In genomic region chr10:126387041-126387908, GRCh38 we compare ENCODE assay signal across 9 cellular contexts. TPM values are rescaled to one million over a fixed set of nuclear protein-coding genes. Genes with fewer than 3 reads are reported as not detected.
A peak's percentile ranks its signal among the peaks of the same experiment; 100 is the strongest.
DNase-seq lines count a peak whose midpoint lies in the region; ATAC-seq, FAIRE-seq and TF ChIP-seq lines count a peak whose summit lies in the region.
"Had no signal": no experiment of that assay in that cellular context is flagged by ENCODE, and none has a peak within 500 bp of the region (broad histone marks: within the 10 kb centered on the region; RNA-seq: fewer than 3 reads in every experiment).

No MANE protein-coding gene starts in this region.

- no peak for ATAC-seq in Right ventricle myocardium inferior
- peak in 2 of 4 experiments; percentile 31 to 32 for ATAC-seq in T-cell (replicated peaks in 1 of 4)
- ATAC-seq in GM21390 (IDR thresholded peaks at IDR 0.05; ENCODE audit: unreplicated experiment) = no peak
- no peak for ATAC-seq in HG02678 (IDR thresholded peaks at IDR 0.05; ENCODE audit: unreplicated experiment)

- intact Hi-C loops in Right ventricle myocardium inferior (cut with DNase I) (loop anchor here (2.0 kb wide), 1 partner anchor 406 kb away; no protein-coding TSS in a partner anchor), cardiac septum (cut with DNase I) (loop anchor here (1.0 to 5.0 kb wide), 2 partner anchors 115 to 404 kb away; no protein-coding TSS in a partner anchor)

- H3K4me3 Mint-ChIP-seq in T-cell = peak overlapping the region; percentile 59 to 72 (median 68)

- H3K36me3 Mint-ChIP-seq in T-cell = no peaks in the 10 kb centered on the region

- H3K27me3 ChIP-seq in keratinocyte (ENCODE audit: control insufficient read depth, extremely low read depth, insufficient read depth, low read length) = peaks cover 24% of the 10 kb centered on the region

- no peak overlapping the region for H3K9ac ChIP-seq in keratinocyte (ENCODE audit: control insufficient read depth, extremely low read depth, insufficient read depth, low read length)

- H3K9me1 ChIP-seq in keratinocyte (ENCODE audit: control insufficient read depth, extremely low read depth, insufficient read depth, low read length) = no peaks in the 10 kb centered on the region

- H3K36me3 ChIP-seq in keratinocyte (ENCODE audit: control insufficient read depth in 2 of 2, extremely low read depth in 1 of 2, insufficient read depth in 2 of 2, low read length in 2 of 2) = no peaks in the 10 kb centered on the region

- no peaks in the 10 kb centered on the region for H3K9me3 ChIP-seq in keratinocyte (ENCODE audit: control insufficient read depth, low read depth, low read length)

- H3K79me2 ChIP-seq in keratinocyte (ENCODE audit: control insufficient read depth, insufficient read depth, low read length) = no peaks in the 10 kb centered on the region

- peaks cover 0 to 11% (median 6%) of the 10 kb centered on the region in 3 donors for H3K9me3 Mint-ChIP-seq in T-cell

- dilution Hi-C loops in keratinocyte (cut with MboI; ENCODE audit: extremely low pct_ligation_motif_present, low sequenced_read_pairs) = no loop called here

- no peaks in the 10 kb centered on the region for H4K20me1 ChIP-seq in keratinocyte (ENCODE audit: control insufficient read depth, extremely low read depth, insufficient read depth, low read length)

- peak overlapping the region; percentile 89 for H3K4me2 ChIP-seq in keratinocyte (ENCODE audit: control insufficient read depth, extremely low read depth, insufficient read depth, low read depth, low read length)

- no peak overlapping the region for H3K27ac ChIP-seq in keratinocyte (ENCODE audit: control insufficient read depth, insufficient read depth, low read length)

- H3K27me3 Mint-ChIP-seq in T-cell = peaks cover 41% of the 10 kb centered on the region in 2 donors

- no peak for FAIRE-seq in keratinocyte (lab: Jason Lieb, UNC)
- FAIRE-seq: colon had no signal

- H3K4me3 ChIP-seq in keratinocyte (ENCODE audit: control insufficient read depth in 2 of 3, extremely low read depth in 1 of 3, insufficient read depth in 2 of 3, low read depth in 1 of 3, low read length in 3 of 3) = peak overlapping the region in 1 of 3 experiments; percentile 63

- peak overlapping the region in 1 of 2 donors; percentile 84 for H3K27ac Mint-ChIP-seq in T-cell

- POLR2A ChIA-PET in T-cell (lab: Charles Lee) = no interaction called here

- CTCF ChIA-PET in T-cell (lab: Charles Lee) = no interaction called here

- H3K4me1 Mint-ChIP-seq in T-cell = peaks cover 0 to 17% (median 3%) of the 10 kb centered on the region in 3 donors

- no peak overlapping the region for H2AFZ ChIP-seq in keratinocyte (ENCODE audit: control insufficient read depth, low read length)

- peak; percentile 36 to 49 (median 49) for TF ChIP-seq CTCF in keratinocyte (optimal IDR thresholded peaks at IDR 0.05 in 1 of 3, IDR thresholded peaks at IDR 0.05 in 1 of 3, conservative IDR thresholded peaks at IDR 0.05 in 1 of 3; ENCODE audit: extremely low read depth in 1 of 3, insufficient read depth in 2 of 3, low read length in 3 of 3)

- peak; percentile 75 for DNase-seq in Right ventricle myocardium inferior (ENCODE audit: missing footprints)
- no peak for DNase-seq in cardiac septum (ENCODE audit: low spot score)
- DNase-seq in T-cell = peak in 19 of 34 experiments; percentile 5 to 45 (median 16)
- DNase-seq in central memory CD4-positive, alpha-beta T cell = peak; percentile 44
- no peak for DNase-seq in keratinocyte (ENCODE audit: low read depth, low spot score)
- DNase-seq in stimulated activated CD4-positive, alpha-beta T cell treated with anti-CD3 and anti-CD28 coated beads, Interleukin-12 subunit alpha, Interleukin-12 subunit beta, amount 100 ng/mL, for 24 hours (ENCODE audit: low read depth in 2 of 2) = peak; percentile 18 to 39

- peaks cover 3% of the 10 kb centered on the region for H3K4me1 ChIP-seq in keratinocyte (ENCODE audit: control insufficient read depth, extremely low read depth, insufficient read depth, low read length)

RNA-seq across cellular contexts. Expression of gene ADAM12, which starts 1.0 kb away (rescaled TPM):
- 0.35 TPM for total RNA-seq in Right ventricle myocardium inferior
- total RNA-seq in cardiac septum = 1.3 TPM
- total RNA-seq in T-cell = 1 to 10 TPM in 3 of 5 donors, under 1 TPM in 2; 0.35 to 5.7 (median 1.2) TPM
- 0.05 to 0.14 TPM (median 0.07 TPM) in 3 replicates for polyA plus RNA-seq in keratinocyte
- polyA plus RNA-seq in keratinocyte (2011; ENCODE audit: low read depth) = not detected
- polyA plus RNA-seq in keratinocyte (2011; cell fraction: cytosol; rRNA removed) = 0.09 and 0.12 TPM in 2 replicates
- 0.13 and 0.14 TPM in 2 replicates for polyA plus RNA-seq in keratinocyte (2011; cell fraction: nucleus; rRNA removed)
- 0.06 and 0.07 TPM in 2 replicates for polyA plus RNA-seq in keratinocyte (2012; ENCODE audit: low replicate concordance)
- polyA minus RNA-seq in keratinocyte = 0.06 to 0.13 TPM in 2 of 3 replicates, not detected in the other
- not detected for polyA minus RNA-seq in keratinocyte (2011; cell fraction: cytosol; rRNA and poly(A)+ RNA removed)
- 0.21 and 0.47 TPM in 2 replicates for polyA minus RNA-seq in keratinocyte (2011; cell fraction: nucleus; rRNA and poly(A)+ RNA removed)

Comparison
In these comparisons a context has a peak if more than half of its experiments do, and no peak if none do; other contexts are left out.
1. DNase-seq: peak in Right ventricle myocardium inferior (single experiment), T-cell (19 of 34), central memory CD4-positive, alpha-beta T cell (single experiment) and stimulated activated CD4-positive, alpha-beta T cell treated with anti-CD3 and anti-CD28 coated beads, Interleukin-12 subunit alpha, Interleukin-12 subunit beta, amount 100 ng/mL, for 24 hours (2 of 2); none in cardiac septum (single experiment) and keratinocyte (single experiment).